In the genomic region with DNA sequence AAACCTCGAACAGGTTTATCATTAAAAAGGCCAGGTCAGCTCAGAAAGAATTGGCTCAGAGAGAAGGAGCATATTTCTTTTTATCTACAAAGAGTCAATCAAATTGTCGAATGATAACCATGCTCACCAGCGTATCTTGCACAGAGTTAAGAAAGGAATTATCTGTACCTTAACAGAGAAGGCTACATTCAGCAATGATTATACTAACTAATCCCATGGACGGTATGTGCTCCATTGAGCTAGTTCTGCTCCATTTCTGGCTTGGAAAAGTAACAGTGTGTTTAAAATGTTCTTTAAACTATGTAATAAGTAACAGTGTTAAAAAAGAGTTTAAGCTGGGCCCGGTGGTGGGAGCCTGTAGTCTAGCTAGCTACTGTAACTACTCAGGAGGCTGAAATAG, we compare ENCODE assay signal across 24 cellular contexts. TPM values are rescaled to one million over a fixed set of nuclear protein-coding genes. Genes with fewer than 3 reads are reported as not detected.
DNase-seq lines count a peak whose midpoint lies in the region; ATAC-seq, FAIRE-seq and TF ChIP-seq lines count a peak whose summit lies in the region.
"Had no signal": no experiment of that assay in that cellular context is flagged by ENCODE, and none has a peak within 500 bp of the region (broad histone marks: within the 10 kb centered on the region; RNA-seq: fewer than 3 reads in every experiment).

No MANE protein-coding gene starts in this region.

- ATAC-seq in natural killer cell treated with Interleukin-12 subunit alpha and Interleukin-12 subunit beta and Interleukin-15 and Interleukin-18, amount 100 ng/mL, for 72 hours, result no peak
- ATAC-seq in natural killer cell, result no peak
- ATAC-seq: heart left ventricle, left lobe of liver, SK-N-SH treated with all-trans-retinoic acid at 6 μM for 48 hours had no signal

- TF ChIP-seq EP300 in stomach (IDR thresholded peaks at IDR 0.05), result no peak

- DNase-seq in natural killer cell treated with Interleukin-12 subunit alpha and Interleukin-12 subunit beta and Interleukin-15 and Interleukin-18, amount 100 ng/mL, for 72 hours (ENCODE audit: low spot score), result no peak
- no peak for DNase-seq in natural killer cell
- peak; percentile 35 for DNase-seq in OCI-M1 (lab: John Stamatoyannopoulos, UW)
- DNase-seq in endothelial cell (ENCODE audit: low spot score), result no peak
- DNase-seq in stomach, result no peak
- DNase-seq in H54 (ENCODE audit: insufficient read length, low spot score), result no peak
- no peak for DNase-seq in NCI-H146 (lab: John Stamatoyannopoulos, UW)
- DNase-seq in urothelium cell line (ENCODE audit: low spot score), result no peak
- DNase-seq: activated CD4-positive, CD25-positive, alpha-beta regulatory T cell; activated CD8-positive, alpha-beta memory T cell treated with anti-CD3 and anti-CD28 coated beads for 24 hours; CD4-positive, alpha-beta T cell; colonic mucosa; GF-D8; H9; heart left ventricle; IMR-90; NCI-H1694; NCI-H2171; NCI-H69; nephron progenitor cell; thyroid gland had no signal

- H3K36me3 ChIP-seq in stomach, result peaks cover 2 to 8% (median 7%) of the 10 kb centered on the region in 4 donors
- H3K36me3 ChIP-seq: colonic mucosa, thyroid gland had no signal

- H3K4me3 Mint-ChIP-seq in natural killer cell treated with Interleukin-12 subunit alpha and Interleukin-12 subunit beta and Interleukin-15 and Interleukin-18, amount 100 ng/mL, for 72 hours, result peak overlapping the region; percentile 13
- no peak overlapping the region for H3K4me3 Mint-ChIP-seq in natural killer cell
- H3K4me3 Mint-ChIP-seq in endothelial cell (ENCODE audit: unreplicated experiment), result no peak overlapping the region
- H3K4me3 Mint-ChIP-seq: H9, nephron progenitor cell had no signal

- no peaks in the 10 kb centered on the region for H3K9me3 Mint-ChIP-seq in natural killer cell treated with Interleukin-12 subunit alpha and Interleukin-12 subunit beta and Interleukin-15 and Interleukin-18, amount 100 ng/mL, for 72 hours
- H3K9me3 Mint-ChIP-seq in natural killer cell (no peaks in the 10 kb centered on the region), endothelial cell (ENCODE audit: unreplicated experiment) (no peaks in the 10 kb centered on the region)
- H3K9me3 Mint-ChIP-seq: CD4-positive, alpha-beta T cell; H9; nephron progenitor cell had no signal

- H3K4me3 ChIP-seq in stomach, result no peak overlapping the region
- H3K4me3 ChIP-seq: colonic mucosa, heart left ventricle, thyroid gland had no signal

- intact Hi-C loops in natural killer cell (cut with micrococcal nuclease) (no loop called here), stomach (cut with DNase I; ENCODE audit: low total_unique reads) (no loop called here)

- peak overlapping the region in 1 of 2 donors; percentile 8 for H3K27ac Mint-ChIP-seq in natural killer cell treated with Interleukin-12 subunit alpha and Interleukin-12 subunit beta and Interleukin-15 and Interleukin-18, amount 100 ng/mL, for 72 hours
- H3K27ac Mint-ChIP-seq in natural killer cell (peak overlapping the region in 1 of 2 donors; percentile 12), endothelial cell (ENCODE audit: unreplicated experiment) (peak overlapping the region; percentile 94)
- H3K27ac Mint-ChIP-seq: CD4-positive, alpha-beta T cell; nephron progenitor cell had no signal

- H3K36me3 Mint-ChIP-seq in natural killer cell treated with Interleukin-12 subunit alpha and Interleukin-12 subunit beta and Interleukin-15 and Interleukin-18, amount 100 ng/mL, for 72 hours, result peaks cover 3% of the 10 kb centered on the region
- H3K36me3 Mint-ChIP-seq in natural killer cell (no peaks in the 10 kb centered on the region), endothelial cell (ENCODE audit: low read depth, unreplicated experiment) (peaks cover 28% of the 10 kb centered on the region)

- FAIRE-seq in H54 (lab: Jason Lieb, UNC) (no peak), urothelium cell line (lab: Jason Lieb, UNC) (no peak)

- TF ChIP-seq CTCF in natural killer cell (IDR thresholded peaks at IDR 0.05) (no peak), endothelial cell (IDR thresholded peaks at IDR 0.05; ENCODE audit: unreplicated experiment) (no peak), stomach (IDR thresholded peaks at IDR 0.05) (no peak)

- H3K27ac ChIP-seq in stomach, result peak overlapping the region in 3 of 5 donors; percentile 23 to 98 (median 27)
- H3K27ac ChIP-seq: colonic mucosa, thyroid gland had no signal

- H3K27me3 ChIP-seq in stomach, result no peaks in the 10 kb centered on the region
- H3K27me3 ChIP-seq: colonic mucosa, heart left ventricle, thyroid gland had no signal

- WGBS in stomach, 5 donors, result 37 to 48% (median 40%) methylated on average over 5 of the region's 5 CpGs

- H3K4me1 Mint-ChIP-seq in natural killer cell treated with Interleukin-12 subunit alpha and Interleukin-12 subunit beta and Interleukin-15 and Interleukin-18, amount 100 ng/mL, for 72 hours (ENCODE audit: low read depth in 2 of 2), result peaks cover 48 to 55% of the 10 kb centered on the region in 2 donors
- H3K4me1 Mint-ChIP-seq in natural killer cell (peaks cover 52 to 60% of the 10 kb centered on the region in 2 donors), endothelial cell (ENCODE audit: unreplicated experiment) (peaks cover 48% of the 10 kb centered on the region)

- TF ChIP-seq POLR2A in stomach (IDR thresholded peaks at IDR 0.05), result no peak
- no peak for TF ChIP-seq POLR2A in H54 (IDR thresholded peaks at IDR 0.05; ENCODE audit: low read depth, low read length)

- H3K4me1 ChIP-seq in stomach, result peaks cover 50 to 89% (median 73%) of the 10 kb centered on the region in 4 donors

- no peaks in the 10 kb centered on the region for H3K27me3 Mint-ChIP-seq in natural killer cell treated with Interleukin-12 subunit alpha and Interleukin-12 subunit beta and Interleukin-15 and Interleukin-18, amount 100 ng/mL, for 72 hours
- H3K27me3 Mint-ChIP-seq in natural killer cell (ENCODE audit: low read depth in 2 of 2) (no peaks in the 10 kb centered on the region), endothelial cell (ENCODE audit: unreplicated experiment) (peaks cover 9% of the 10 kb centered on the region)
- H3K27me3 Mint-ChIP-seq: CD4-positive, alpha-beta T cell; progenitor cell of endocrine pancreas had no signal

- H3K9me3 ChIP-seq in stomach, result no peaks in the 10 kb centered on the region
- H3K9me3 ChIP-seq: colonic mucosa, heart left ventricle, thyroid gland had no signal

RNA-seq across cellular contexts. Expression of gene UBR4, which starts 4.2 kb away (rescaled TPM):
- 100 to 1,000 TPM; 209 to 275 TPM for total RNA-seq in natural killer cell treated with Interleukin-12 subunit alpha and Interleukin-12 subunit beta and Interleukin-15 and Interleukin-18, amount 100 ng/mL, for 72 hours
- 100 to 1,000 TPM; 139 to 178 (median 158) TPM for total RNA-seq in natural killer cell
- total RNA-seq in endothelial cell (ENCODE audit: unreplicated experiment), result 223 TPM
- total RNA-seq in stomach, result 100 to 1,000 TPM; 113 to 262 (median 172) TPM
- 100 to 1,000 TPM in 1 of 3 donors, 10 to 100 TPM in 2; 41.9 to 104 (median 42.1) TPM for polyA plus RNA-seq in stomach

RNA-seq across cellular contexts. Expression of gene EMC1, which starts 45.5 kb away (rescaled TPM):
- total RNA-seq in natural killer cell treated with Interleukin-12 subunit alpha and Interleukin-12 subunit beta and Interleukin-15 and Interleukin-18, amount 100 ng/mL, for 72 hours, result 10 to 100 TPM; 54.2 to 85.7 TPM
- total RNA-seq in natural killer cell, result 10 to 100 TPM; 30.7 to 36.0 (median 33.5) TPM
- 50.5 TPM for total RNA-seq in endothelial cell (ENCODE audit: unreplicated experiment)
- total RNA-seq in stomach, result 10 to 100 TPM; 27.7 to 94.1 (median 53.5) TPM
- 1 to 10 TPM; 4.5 to 6.7 (median 6.6) TPM for polyA plus RNA-seq in stomach

RNA-seq across cellular contexts. Expression of gene MRTO4, which starts 45.8 kb away (rescaled TPM):
- total RNA-seq in natural killer cell treated with Interleukin-12 subunit alpha and Interleukin-12 subunit beta and Interleukin-15 and Interleukin-18, amount 100 ng/mL, for 72 hours, result 100 to 1,000 TPM in 1 of 2 donors, 10 to 100 TPM in 1; 65.5 to 139 TPM
- total RNA-seq in natural killer cell, result 10 to 100 TPM in 2 of 3 donors, 1 to 10 TPM in 1; 9.7 to 15.8 (median 13.5) TPM
- total RNA-seq in endothelial cell (ENCODE audit: unreplicated experiment), result 22.4 TPM
- 10 to 100 TPM in 2 of 5 donors, 1 to 10 TPM in 3; 1.8 to 22.0 (median 8.1) TPM for total RNA-seq in stomach
- polyA plus RNA-seq in stomach, result 10 to 100 TPM; 31.3 to 46.7 (median 31.6) TPM
